In the genomic region with DNA sequence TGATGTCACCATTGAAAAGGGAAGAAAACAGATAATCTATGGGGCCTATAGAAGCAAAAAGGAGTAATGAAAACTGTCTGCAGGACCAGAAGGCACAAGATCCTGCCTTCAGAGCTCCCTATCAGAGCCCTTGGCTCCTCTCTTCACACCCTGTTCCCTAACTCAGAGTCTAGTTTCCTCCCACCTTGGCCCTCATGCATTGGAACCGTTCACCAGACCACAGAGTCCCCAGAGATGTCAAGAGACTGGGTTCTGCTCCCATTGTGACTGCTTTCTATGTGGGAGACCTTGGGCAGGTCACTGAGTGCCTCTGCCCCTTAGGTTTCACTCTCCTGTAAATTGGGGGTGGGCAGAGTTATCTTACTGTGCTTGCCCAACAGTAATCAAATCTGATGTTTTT, we compare ENCODE assay signal across 12 cellular contexts.
DNase-seq lines count a peak whose midpoint lies in the region; ATAC-seq and TF ChIP-seq lines count a peak whose summit lies in the region.
"Had no signal": no experiment of that assay in that cellular context is flagged by ENCODE, and none has a peak within 500 bp of the region (broad histone marks: within the 10 kb centered on the region; RNA-seq: fewer than 3 reads in every experiment).

No MANE protein-coding gene starts in this region.

- H3K9me3 ChIP-seq in BE2C (no peaks in the 10 kb centered on the region), OCI-LY1 (ENCODE audit: low read length) (0 out of 2 replicates have a peak, but pooled peaks cover 4% of the 10 kb centered on the region), esophagus squamous epithelium (no peaks in the 10 kb centered on the region)

- H3K27ac ChIP-seq in OCI-LY1 (ENCODE audit: low read depth, low read length, poor library complexity, severe bottlenecking) (peak overlapping the region; percentile 29), esophagus squamous epithelium (no peak overlapping the region)

- DNase-seq in BE2C (peak; percentile 39), NCI-H2081 (lab: John Stamatoyannopoulos, UW) (no peak), AG20443 (ENCODE audit: low spot score) (no peak), esophagus squamous epithelium (lab: John Stamatoyannopoulos, UW) (no peak)
- DNase-seq: activated naive CD8-positive, alpha-beta T cell treated with anti-CD3 and anti-CD28 coated beads, Interleukin-2, amount 50 U/mL, for 24 hours; C1 segment of cervical spinal cord; NCI-H2081 treated with DMSO at 0.1 percent for 48 hours; posterior cingulate gyrus had no signal

- ATAC-seq in GM18868 (IDR thresholded peaks at IDR 0.05; ENCODE audit: unreplicated experiment) = peak; percentile 78
- ATAC-seq in HG02759 (IDR thresholded peaks at IDR 0.05; ENCODE audit: unreplicated experiment) = peak; percentile 76
- ATAC-seq in GM18519 (IDR thresholded peaks at IDR 0.05; ENCODE audit: low FRiP score, unreplicated experiment) = no peak
- ATAC-seq: activated naive CD8-positive, alpha-beta T cell treated with anti-CD3 and anti-CD28 coated beads, Interleukin-2, amount 50 U/mL, for 24 hours had no signal

- H3F3A ChIP-seq in OCI-LY1 (ENCODE audit: insufficient read depth, low read length) = no peaks in the 10 kb centered on the region

- H3K27me3 ChIP-seq in BE2C = no peaks in the 10 kb centered on the region
- no peaks in the 10 kb centered on the region for H3K27me3 ChIP-seq in OCI-LY1 (ENCODE audit: insufficient read depth, low read length)
- H3K27me3 ChIP-seq in esophagus squamous epithelium = no peaks in the 10 kb centered on the region

- H2AFZ ChIP-seq in OCI-LY1 (ENCODE audit: low read length) = no peak overlapping the region

- peaks cover 10% of the 10 kb centered on the region for H3K4me1 ChIP-seq in BE2C
- H3K4me1 ChIP-seq in OCI-LY1 (ENCODE audit: insufficient read depth, low read length, severe bottlenecking) = peaks cover 7% of the 10 kb centered on the region
- H3K4me1 ChIP-seq in esophagus squamous epithelium = no peaks in the 10 kb centered on the region

- no peak overlapping the region for H3K4me3 ChIP-seq in BE2C (ENCODE audit: low read depth, low read length)
- no peak overlapping the region for H3K4me3 ChIP-seq in OCI-LY1 (ENCODE audit: low read depth, low read length, poor library complexity, severe bottlenecking)
- no peak overlapping the region for H3K4me3 ChIP-seq in esophagus squamous epithelium

- TF ChIP-seq CTCF in BE2C (IDR thresholded peaks at IDR 0.05; ENCODE audit: low read depth, low read length) = no peak
- TF ChIP-seq CTCF in OCI-LY1 (IDR thresholded peaks at IDR 0.05; ENCODE audit: low read length) = no peak
- no peak for TF ChIP-seq CTCF in esophagus squamous epithelium (IDR thresholded peaks at IDR 0.05)

- H3K36me3 ChIP-seq in BE2C = no peaks in the 10 kb centered on the region
- peaks cover 8% of the 10 kb centered on the region; the same call in 1 of the 2 replicates for H3K36me3 ChIP-seq in OCI-LY1 (ENCODE audit: insufficient read depth, low read length)
- peaks cover 0 to 5% (median 0%) of the 10 kb centered on the region in 3 donors for H3K36me3 ChIP-seq in esophagus squamous epithelium

- H3K9ac ChIP-seq in OCI-LY1 (ENCODE audit: low read length) = no peak overlapping the region

- no peak overlapping the region for H3K4me2 ChIP-seq in OCI-LY1 (ENCODE audit: low read length)

- H3K79me2 ChIP-seq in OCI-LY1 (ENCODE audit: insufficient read depth, low read length) = no peaks in the 10 kb centered on the region

- TF ChIP-seq POLR2A in esophagus squamous epithelium (IDR thresholded peaks at IDR 0.05) = no peak

- intact Hi-C loops in esophagus squamous epithelium (cut with DNase I) = no loop called here

- no peaks in the 10 kb centered on the region for H4K20me1 ChIP-seq in OCI-LY1 (ENCODE audit: insufficient read depth, low read length)

- whole genome bisulfite sequencing in esophagus squamous epithelium, 2 donors = 46% methylated on average over 1 of the region's 1 CpG; no CpG with 5 or more reads in 1 of the 2 donors

- H3K9me2 ChIP-seq in OCI-LY1 (ENCODE audit: low read depth, low read length) = no peaks in the 10 kb centered on the region
